8 cellular contexts compared by ENCODE assay signal in genomic region chr19:45668342-45668871, GRCh38. TPM values are rescaled to one million over a fixed set of nuclear protein-coding genes. Genes with fewer than 3 reads are reported as not detected.
A peak's percentile ranks its signal among the peaks of the same experiment; 100 is the strongest.
DNase-seq lines count a peak whose midpoint lies in the region; ATAC-seq and TF ChIP-seq lines count a peak whose summit lies in the region.

No MANE protein-coding gene starts in this region.

- no peaks in the 10 kb centered on the region for H3K9me3 ChIP-seq in mesodermal cell (ENCODE audit: control insufficient read depth, low read length)

- TF ChIP-seq CTCF in LNCaP clone FGC (IDR thresholded peaks at IDR 0.05; ENCODE audit: control insufficient read depth, extremely low read depth, insufficient read depth) (no peak), astrocyte of the cerebellum (IDR thresholded peaks at IDR 0.05; ENCODE audit: low read depth, low read length, missing control alignments) (no peak)

- ATAC-seq in HG02840 (IDR thresholded peaks at IDR 0.05; ENCODE audit: low FRiP score, unreplicated experiment), result no peak

- H3K36me3 ChIP-seq in mesodermal cell (ENCODE audit: control insufficient read depth, insufficient read depth, low read length) (no peaks in the 10 kb centered on the region), urinary bladder (ENCODE audit: insufficient read depth) (no peaks in the 10 kb centered on the region)

- in situ Hi-C loops in astrocyte of the cerebellum (cut with HindIII; ENCODE audit: low sequenced_read_pairs), result no loop called here

- H3K27ac ChIP-seq in mesodermal cell (ENCODE audit: low read depth, low read length, severe bottlenecking) (peak overlapping the region; percentile 23), urinary bladder (ENCODE audit: low read depth) (no peak overlapping the region)

- H3K4me1 ChIP-seq in mesodermal cell (ENCODE audit: control insufficient read depth, insufficient read depth, low read length, poor library complexity, severe bottlenecking), result peaks cover 9% of the 10 kb centered on the region
- no peaks in the 10 kb centered on the region for H3K4me1 ChIP-seq in urinary bladder (ENCODE audit: insufficient read depth)

- DNase-seq in LNCaP clone FGC (ENCODE audit: low read depth) (no peak), astrocyte of the cerebellum (ENCODE audit: low read depth) (no peak), NCI-H2227 (lab: John Stamatoyannopoulos, UW; ENCODE audit: unreplicated experiment) (no peak), NCI-H774 (lab: John Stamatoyannopoulos, UW) (no peak)

- H3K4me3 ChIP-seq in GM08714 (ENCODE audit: low read length) (peak overlapping the region; percentile 85), LNCaP clone FGC (ENCODE audit: low read depth, low read length) (peak overlapping the region; percentile 0; the same call in 1 of the 2 replicates), astrocyte of the cerebellum (ENCODE audit: low read depth, low read length) (peak overlapping the region; percentile 21), mesodermal cell (ENCODE audit: extremely low read depth, insufficient read depth, low read length, poor library complexity, severe bottlenecking) (peak overlapping the region; percentile 50), urinary bladder (ENCODE audit: low read depth, low read length) (peak overlapping the region; percentile 13)

- WGBS in mesodermal cell (ENCODE audit: insufficient coverage in 2 of 2), 2 experiments, result 4 to 6% methylated on average over 7 to 17 of the region's 19 CpGs
- 1% methylated on average over 19 of the region's 19 CpGs for WGBS in urinary bladder

RNA-seq across cellular contexts. Expression of gene GIPR, which starts 0.4 kb away (rescaled TPM):
- 10.8 TPM for polyA plus RNA-seq in mesodermal cell (2013, experiment 1 of 2)
- 9.3 TPM for polyA plus RNA-seq in mesodermal cell (2013, experiment 2 of 2)
- total RNA-seq in urinary bladder, result 0.26 TPM
- polyA plus RNA-seq in urinary bladder, result 0.70 TPM

RNA-seq across cellular contexts. Expression of gene SNRPD2, which starts 23.3 kb away (rescaled TPM):
- polyA plus RNA-seq in mesodermal cell (2013, experiment 1 of 2), result 595 TPM
- 570 TPM for polyA plus RNA-seq in mesodermal cell (2013, experiment 2 of 2)
- total RNA-seq in urinary bladder, result 177 TPM
- polyA plus RNA-seq in urinary bladder, result 340 TPM

RNA-seq across cellular contexts. Expression of gene QPCTL, which starts 24.1 kb away (rescaled TPM):
- polyA plus RNA-seq in mesodermal cell (2013, experiment 1 of 2), result 21.8 TPM
- polyA plus RNA-seq in mesodermal cell (2013, experiment 2 of 2), result 17.3 TPM
- 2.4 TPM for total RNA-seq in urinary bladder
- polyA plus RNA-seq in urinary bladder, result 7.0 TPM

RNA-seq across cellular contexts. Expression of gene EML2, which starts 29.2 kb away (rescaled TPM):
- polyA plus RNA-seq in mesodermal cell (2013, experiment 1 of 2), result 29.1 TPM
- polyA plus RNA-seq in mesodermal cell (2013, experiment 2 of 2), result 27.9 TPM
- total RNA-seq in urinary bladder, result 16.9 TPM
- 41.2 TPM for polyA plus RNA-seq in urinary bladder

Comparison
In these comparisons a context has a peak if more than half of its experiments do, and no peak if none do; other contexts are left out.
1. H3K4me3 ChIP-seq: peak in every context shown above with its lines; median percentile 85 in GM08714; 50 in mesodermal cell; 21 in astrocyte of the cerebellum; 13 in urinary bladder; 0 in LNCaP clone FGC.